Comparison of ENCODE assay signal across 10 cellular contexts in genomic region chr6:15876406-15876805, GRCh38.
DNase-seq lines count a peak whose midpoint lies in the region; ATAC-seq and TF ChIP-seq lines count a peak whose summit lies in the region.
"Had no signal": no experiment of that assay in that cellular context is flagged by ENCODE, and none has a peak within 500 bp of the region (broad histone marks: within the 10 kb centered on the region; RNA-seq: fewer than 3 reads in every experiment).

No MANE protein-coding gene starts in this region.

- H3K9me3 ChIP-seq in OCI-LY3 (ENCODE audit: insufficient read depth, low read length), result no peaks in the 10 kb centered on the region
- no peaks in the 10 kb centered on the region for H3K9me3 ChIP-seq in smooth muscle cell (replicated peaks; ENCODE audit: low read depth)

- H3K9me3 Mint-ChIP-seq in activated CD8-positive, alpha-beta memory T cell treated with anti-CD3 and anti-CD28 coated beads, Interleukin-2, amount 10 ng/mL, durations not matched to agents 7 days and 5 days (ENCODE audit: low read depth), result no peaks in the 10 kb centered on the region
- H3K9me3 Mint-ChIP-seq in osteocyte (ENCODE audit: unreplicated experiment), result no peaks in the 10 kb centered on the region

- TF ChIP-seq CTCF in OCI-LY3 (IDR thresholded peaks at IDR 0.05; ENCODE audit: low read depth, low read length) (no peak), smooth muscle cell (IDR thresholded peaks at IDR 0.05; ENCODE audit: borderline replicate concordance, insufficient read depth, poor library complexity, severe bottlenecking) (no peak), osteocyte (IDR thresholded peaks at IDR 0.05) (no peak)

- CTCF ChIA-PET in activated CD8-positive, alpha-beta memory T cell treated with anti-CD3 and anti-CD28 coated beads, Interleukin-2, amount 10 ng/mL, durations not matched to agents 7 days and 5 days (lab: Charles Lee), result no interaction called here

- DNase-seq in activated CD8-positive, alpha-beta memory T cell treated with anti-CD3 and anti-CD28 coated beads, Interleukin-2, amount 10 ng/mL, durations not matched to agents 7 days and 5 days, result no peak
- no peak for DNase-seq in activated CD8-positive, alpha-beta memory T cell treated with anti-CD3 and anti-CD28 coated beads for 24 hours
- DNase-seq in smooth muscle cell (lab: John Stamatoyannopoulos, UW; ENCODE audit: unreplicated experiment) (no peak), iPS-NIHi11 (ENCODE audit: low spot score) (no peak), activated gamma-delta T cell (lab: John Stamatoyannopoulos, UW) (no peak), osteocyte (ENCODE audit: extremely low spot score, unreplicated experiment) (no peak)
- DNase-seq: SHP77 had no signal

- no peaks in the 10 kb centered on the region for H3K36me3 Mint-ChIP-seq in activated CD8-positive, alpha-beta memory T cell treated with anti-CD3 and anti-CD28 coated beads, Interleukin-2, amount 10 ng/mL, durations not matched to agents 7 days and 5 days
- no peaks in the 10 kb centered on the region for H3K36me3 Mint-ChIP-seq in osteocyte (ENCODE audit: unreplicated experiment)

- H3K4me1 ChIP-seq in OCI-LY3 (ENCODE audit: low read length) (peaks cover 60% of the 10 kb centered on the region), smooth muscle cell (ENCODE audit: low read depth) (no peaks in the 10 kb centered on the region)

- H3K79me2 ChIP-seq in OCI-LY3 (ENCODE audit: low read length) (no peaks in the 10 kb centered on the region), smooth muscle cell (ENCODE audit: low read depth) (no peaks in the 10 kb centered on the region)

- H3K4me3 Mint-ChIP-seq in activated CD8-positive, alpha-beta memory T cell treated with anti-CD3 and anti-CD28 coated beads, Interleukin-2, amount 10 ng/mL, durations not matched to agents 7 days and 5 days, result no peak overlapping the region
- no peak overlapping the region for H3K4me3 Mint-ChIP-seq in osteocyte (ENCODE audit: unreplicated experiment)

- H3K4me2 ChIP-seq in OCI-LY3 (ENCODE audit: low read length) (peak overlapping the region; percentile 71), smooth muscle cell (peak overlapping the region; percentile 21)

- peaks cover 26% of the 10 kb centered on the region for H3K4me1 Mint-ChIP-seq in activated CD8-positive, alpha-beta memory T cell treated with anti-CD3 and anti-CD28 coated beads, Interleukin-2, amount 10 ng/mL, durations not matched to agents 7 days and 5 days
- H3K4me1 Mint-ChIP-seq in osteocyte (ENCODE audit: unreplicated experiment), result peaks cover 35% of the 10 kb centered on the region

- peaks cover 10% of the 10 kb centered on the region for H3F3A ChIP-seq in smooth muscle cell (ENCODE audit: low read depth)

- H4K20me1 ChIP-seq in OCI-LY3 (ENCODE audit: insufficient read depth, low read length) (no peaks in the 10 kb centered on the region), smooth muscle cell (ENCODE audit: low read depth) (no peaks in the 10 kb centered on the region)

- H3K36me3 ChIP-seq in OCI-LY3 (replicated peaks; ENCODE audit: low read depth, low read length) (no peaks in the 10 kb centered on the region), smooth muscle cell (ENCODE audit: low read depth) (no peaks in the 10 kb centered on the region)

- ATAC-seq in activated CD8-positive, alpha-beta memory T cell treated with anti-CD3 and anti-CD28 coated beads, Interleukin-2, amount 10 ng/mL, durations not matched to agents 7 days and 5 days, result peak; percentile 20
- ATAC-seq in HG02870 (IDR thresholded peaks at IDR 0.05; ENCODE audit: unreplicated experiment), result peak; percentile 90

- WGBS in smooth muscle cell (ENCODE audit: low lambda C conversion rate), result 15% methylated on average over 3 of the region's 3 CpGs

- H3K27ac Mint-ChIP-seq in activated CD8-positive, alpha-beta memory T cell treated with anti-CD3 and anti-CD28 coated beads, Interleukin-2, amount 10 ng/mL, durations not matched to agents 7 days and 5 days, result no peak overlapping the region
- no peak overlapping the region for H3K27ac Mint-ChIP-seq in osteocyte (ENCODE audit: unreplicated experiment)

- no peaks in the 10 kb centered on the region; the same call in 1 of the 2 replicates for H3K27me3 ChIP-seq in OCI-LY3 (ENCODE audit: low read depth, low read length)
- H3K27me3 ChIP-seq in smooth muscle cell (ENCODE audit: low read depth), result no peaks in the 10 kb centered on the region

- H3K4me3 ChIP-seq in OCI-LY3 (ENCODE audit: low read length), result peak overlapping the region; percentile 14; the same call in 1 of the 2 replicates
- no peak overlapping the region for H3K4me3 ChIP-seq in smooth muscle cell
- H3K4me3 ChIP-seq: lung had no signal

- H2AFZ ChIP-seq in OCI-LY3 (ENCODE audit: low read depth, low read length) (no peak overlapping the region), smooth muscle cell (ENCODE audit: low read depth) (no peak overlapping the region)

- H3K9ac ChIP-seq in OCI-LY3 (ENCODE audit: low read length) (no peak overlapping the region; the same call in 1 of the 2 replicates), smooth muscle cell (ENCODE audit: low read depth) (no peak overlapping the region)

- peaks cover 10% of the 10 kb centered on the region for H3K27me3 Mint-ChIP-seq in activated CD8-positive, alpha-beta memory T cell treated with anti-CD3 and anti-CD28 coated beads, Interleukin-2, amount 10 ng/mL, durations not matched to agents 7 days and 5 days
- no peaks in the 10 kb centered on the region for H3K27me3 Mint-ChIP-seq in osteocyte (ENCODE audit: unreplicated experiment)

- H3K27ac ChIP-seq in OCI-LY3 (ENCODE audit: low read length), result peak overlapping the region; percentile 67
- H3K27ac ChIP-seq in smooth muscle cell (ENCODE audit: low read depth), result peak overlapping the region; percentile 32
